8 cellular contexts compared by ENCODE assay signal in genomic region chr5:10102235-10102634, GRCh38.
A peak's percentile ranks its signal among the peaks of the same experiment; 100 is the strongest.
DNase-seq lines count a peak whose midpoint lies in the region; FAIRE-seq and TF ChIP-seq lines count a peak whose summit lies in the region.
"Not testable (repeated sequence)": the region's sequence is repeated elsewhere in the genome, so short reads cannot be mapped to it uniquely, and the experiment has no call there.

No MANE protein-coding gene starts in this region.

- FAIRE-seq in H1 (lab: Jason Lieb, UNC), result not testable (repeated sequence)

- WGBS in H9 (ENCODE audit: extremely low coverage, insufficient read length, low lambda C conversion rate), result no CpG with 5 or more reads among the region's 7 CpGs
- whole genome bisulfite sequencing in HUES64, result 32% methylated on average over 7 of the region's 7 CpGs
- WGBS in H1 (ENCODE audit: extremely low coverage in 1 of 2, insufficient coverage in 1 of 2, insufficient read length in 1 of 2, insufficient replicate concordance in 2 of 2, low coverage in 1 of 2, low lambda C conversion rate in 2 of 2, missing lambda C conversion rate in 1 of 2), 2 experiments, result 20% methylated on average over 7 of the region's 7 CpGs; no CpG with 5 or more reads in 1 of the 2 experiments
- no CpG with 5 or more reads among the region's 7 CpGs for WGBS in mesendoderm (ENCODE audit: extremely low coverage, insufficient coverage, low lambda C conversion rate)

- H2BK20ac ChIP-seq in H9 (ENCODE audit: low read depth, low read length, poor library complexity, severe bottlenecking) (peak overlapping the region; percentile 97), H1 (ENCODE audit: low read length) (peak overlapping the region; percentile 28; the same call in 1 of the 2 replicates)

- not testable (repeated sequence) for H3K9ac ChIP-seq in H9 (ENCODE audit: extremely low read depth, insufficient read length, low read length); mesendoderm (ENCODE audit: low read length)
- H3K9ac ChIP-seq in HUES64 (ENCODE audit: low read depth, low read length) (peak overlapping the region; percentile 72), H1 (replicated peaks in 1 of 4; ENCODE audit: extremely low read depth in 1 of 4, low read depth in 3 of 4, low read length in 3 of 4) (peak overlapping the region in 1 of 4 experiments; percentile 19; a peak in 1 of 7 replicates), iPS-15b (ENCODE audit: low read depth, low read length) (peak overlapping the region; percentile 6)

- H3K27me3 Mint-ChIP-seq in H9 (ENCODE audit: low read depth), result not testable (repeated sequence)

- TF ChIP-seq POLR2A in H1 (IDR thresholded peaks at IDR 0.05; ENCODE audit: control extremely low read depth in 1 of 2, low read depth in 2 of 2, low read length in 2 of 2), result not testable (repeated sequence)

- not testable (repeated sequence) for H4K20me1 ChIP-seq in H9 (ENCODE audit: control insufficient read depth, insufficient read depth, insufficient read length); H1 (replicated peaks in 1 of 2; ENCODE audit: control insufficient read depth in 1 of 2, insufficient read depth in 2 of 2, low read length in 2 of 2)

- not testable (repeated sequence) for H2BK15ac ChIP-seq in H9 (ENCODE audit: low read depth, low read length); H1 (ENCODE audit: low read length); mesendoderm (replicated peaks; ENCODE audit: low read depth)

- H3T11ph ChIP-seq in H9 (ENCODE audit: low read length), result not testable (repeated sequence)

- POLR2A ChIA-PET in H1 (lab: Charles Lee; ENCODE audit: partially characterized antibody), result interaction anchor here (0.8 to 1.7 kb wide), 6 partner anchors 9 to 58 kb away, joined by 3 to 6 read pairs (median 4); no protein-coding TSS in a partner anchor

- not testable (repeated sequence) for H3K4me3 ChIP-seq in HUES64 (ENCODE audit: low read length); iPS-15b (ENCODE audit: low read depth, low read length); mesendoderm (ENCODE audit: low read length); neuron (ENCODE audit: low read length)
- peak overlapping the region in 1 of 4 experiments; percentile 37; a peak in 1 of 8 replicates for H3K4me3 ChIP-seq in H1 (ENCODE audit: extremely low read depth in 1 of 4, insufficient read depth in 2 of 4, low read depth in 3 of 4, low read length in 4 of 4)

- H4K8ac ChIP-seq in H9 (replicated peaks; ENCODE audit: insufficient read length, low read depth, low read length); H1 (ENCODE audit: extremely low read depth, insufficient read depth, low read length); mesendoderm (ENCODE audit: low read depth, low read length): not testable (repeated sequence)

- peak overlapping the region; percentile 34 to 60 for H3K4me3 Mint-ChIP-seq in H9

- CTCF ChIA-PET in H1 (lab: Charles Lee; ENCODE audit: partially characterized antibody), result interaction anchor here (0.7 to 1.2 kb wide), 5 partner anchors 10 to 72 kb away, joined by 3 to 4 read pairs (median 3); no protein-coding TSS in a partner anchor

- peaks cover 42 to 43% of the 10 kb centered on the region in 2 experiments for H3K4me1 Mint-ChIP-seq in H9

- H2BK120ac ChIP-seq in H9 (ENCODE audit: low read depth, low read length, poor library complexity, severe bottlenecking), result peak overlapping the region; percentile 83
- peak overlapping the region; percentile 94 for H2BK120ac ChIP-seq in H1 (replicated peaks; ENCODE audit: low read depth, low read length)
- not testable (repeated sequence) for H2BK120ac ChIP-seq in mesendoderm (ENCODE audit: low read depth, low read length)

- H2BK5ac ChIP-seq in H9 (ENCODE audit: insufficient read length, low read length), result peak overlapping the region; percentile 83
- H2BK5ac ChIP-seq in H1 (ENCODE audit: low read depth, low read length), result peak overlapping the region; percentile 99
- H2BK5ac ChIP-seq in mesendoderm (ENCODE audit: low read length), result not testable (repeated sequence)

- not testable (repeated sequence) for H4K91ac ChIP-seq in H9 (ENCODE audit: insufficient read length, low read depth, low read length)
- peak overlapping the region; percentile 83 for H4K91ac ChIP-seq in H1 (replicated peaks; ENCODE audit: insufficient read length, low read length)

- peak overlapping the region; percentile 98 to 99 (median 99) for H3K27ac Mint-ChIP-seq in H9

- H3K18ac ChIP-seq in H9 (ENCODE audit: insufficient read length, low read depth, low read length) (peak overlapping the region; percentile 92), H1 (ENCODE audit: extremely low read depth, low read length) (peak overlapping the region; percentile 15; the same call in 1 of the 2 replicates)
- not testable (repeated sequence) for H3K18ac ChIP-seq in mesendoderm (ENCODE audit: low read length)

- peaks cover 24 to 42% (median 31%) of the 10 kb centered on the region in 3 experiments for H3K36me3 Mint-ChIP-seq in H9 (ENCODE audit: insufficient read depth in 1 of 3, low read depth in 3 of 3)

- H3K9me3 Mint-ChIP-seq in H9, result peaks cover 35 to 36% of the 10 kb centered on the region in 2 experiments

- H3K36me3 ChIP-seq in HUES64 (ENCODE audit: insufficient read depth, low read length); H1 (ENCODE audit: control insufficient read depth in 2 of 4, insufficient read depth in 4 of 4, low read length in 3 of 4); iPS-15b (ENCODE audit: control insufficient read depth, insufficient read depth, low read length); mesendoderm (ENCODE audit: control insufficient read depth, insufficient read depth, low read length); neuron (ENCODE audit: insufficient read depth, low read length): not testable (repeated sequence)

- not testable (repeated sequence) for H2AK5ac ChIP-seq in H9 (ENCODE audit: insufficient read length, low read length); mesendoderm (ENCODE audit: low read length)
- 0 out of 2 replicates have a peak overlapping the region, but pooled peaks have one; percentile 75 for H2AK5ac ChIP-seq in H1 (ENCODE audit: low read depth, low read length)

- H3K23ac ChIP-seq in H9 (ENCODE audit: insufficient read length, low read depth, low read length); H1 (ENCODE audit: insufficient read length); mesendoderm (ENCODE audit: low read length): not testable (repeated sequence)

- H3K4ac ChIP-seq in H9 (ENCODE audit: low read depth, low read length), result not testable (repeated sequence)
- H3K4ac ChIP-seq in H1 (replicated peaks; ENCODE audit: insufficient read length, low read depth, low read length), result peak overlapping the region; percentile 55
- peak overlapping the region; percentile 31 for H3K4ac ChIP-seq in mesendoderm (ENCODE audit: low read depth, low read length)

- H3K79me2 ChIP-seq in H9 (ENCODE audit: insufficient read depth, low read length); H1 (ENCODE audit: control insufficient read depth in 1 of 2, insufficient read depth in 2 of 2, low read length in 2 of 2); mesendoderm (ENCODE audit: control insufficient read depth, insufficient read depth, low read length): not testable (repeated sequence)

- peak; percentile 67 for DNase-seq in ELF-1 (ENCODE audit: low read depth, low spot score)
- DNase-seq in H9, result peak; percentile 82
- DNase-seq in H1 (ENCODE audit: low read depth in 1 of 2, low spot score in 2 of 2), result peak in 1 of 2 experiments; percentile 64
- DNase-seq in iPS DF 19.7 (ENCODE audit: low read depth, low spot score), result peak; percentile 57
- DNase-seq in mesendoderm, result peak; percentile 64

- not testable (repeated sequence) for H2AFZ ChIP-seq in H9 (ENCODE audit: low read length); H1 (ENCODE audit: low read length)
- peak overlapping the region; percentile 5 for H2AFZ ChIP-seq in neuron (ENCODE audit: low read depth, low read length)

- not testable (repeated sequence) for H3K27me3 ChIP-seq in H9 (ENCODE audit: insufficient read depth, low read length); HUES64 (ENCODE audit: insufficient read depth, low read length); H1 (replicated peaks in 1 of 4; ENCODE audit: control insufficient read depth in 3 of 4, extremely low read depth in 1 of 4, insufficient read depth in 3 of 4, low read length in 3 of 4); iPS-15b (ENCODE audit: control insufficient read depth, insufficient read depth, low read length); mesendoderm (ENCODE audit: insufficient read depth, low read length, poor library complexity); neuron (ENCODE audit: insufficient read depth, low read length)

- H3K14ac ChIP-seq in H9 (ENCODE audit: insufficient read depth, low read length), result peak overlapping the region; percentile 84; the same call in 1 of the 2 replicates
- not testable (repeated sequence) for H3K14ac ChIP-seq in H1 (ENCODE audit: insufficient read length)

- H3K9me3 ChIP-seq in H9 (ENCODE audit: control insufficient read depth, low read depth, low read length); neuron (ENCODE audit: low read length): not testable (repeated sequence)
- H3K9me3 ChIP-seq in HUES64 (ENCODE audit: insufficient read depth, low read depth, low read length), result peaks cover 34% of the 10 kb centered on the region
- peaks cover 16 to 20% of the 10 kb centered on the region in 2 experiments for H3K9me3 ChIP-seq in H1 (ENCODE audit: insufficient read depth in 2 of 2, low read depth in 1 of 2, low read length in 1 of 2)
- peaks cover 13% of the 10 kb centered on the region for H3K9me3 ChIP-seq in iPS-15b (ENCODE audit: control insufficient read depth, insufficient read depth, low read length)

- peak overlapping the region; percentile 78 for H4K5ac ChIP-seq in H9 (ENCODE audit: insufficient read length, low read depth, low read length)
- peak overlapping the region; percentile 88 for H4K5ac ChIP-seq in H1 (ENCODE audit: insufficient read length, low read depth, low read length)
- not testable (repeated sequence) for H4K5ac ChIP-seq in mesendoderm (ENCODE audit: low read length)

- peak overlapping the region; percentile 97 for H3K27ac ChIP-seq in H9 (ENCODE audit: insufficient read length, low read depth, low read length)
- H3K27ac ChIP-seq in HUES64 (ENCODE audit: low read depth, low read length), result peak overlapping the region; percentile 95
- H3K27ac ChIP-seq in H1 (ENCODE audit: low read depth, low read length), result peak overlapping the region; percentile 80; the same call in 1 of the 2 replicates
- H3K27ac ChIP-seq in mesendoderm (ENCODE audit: low read depth, low read length), result peak overlapping the region; percentile 72

- not testable (repeated sequence) for H2BK12ac ChIP-seq in H9 (ENCODE audit: insufficient read length, low read depth, low read length); H1 (ENCODE audit: low read depth, low read length)

- not testable (repeated sequence) for H3K56ac ChIP-seq in H9 (ENCODE audit: insufficient read length, low read depth, low read length); mesendoderm (ENCODE audit: low read length)
- H3K56ac ChIP-seq in H1 (replicated peaks; ENCODE audit: insufficient read length, low read depth, low read length), result peak overlapping the region; percentile 90

- H3K79me1 ChIP-seq in H9 (ENCODE audit: insufficient read depth, low read depth, low read length, poor library complexity, severe bottlenecking); H1 (ENCODE audit: low read depth, low read length); mesendoderm (ENCODE audit: low read length): not testable (repeated sequence)

- TF ChIP-seq EP300 in H1 (IDR thresholded peaks at IDR 0.05; ENCODE audit: borderline replicate concordance in 1 of 2, low read depth in 2 of 2, low read length in 2 of 2), result not testable (repeated sequence)

- not testable (repeated sequence) for TF ChIP-seq RAD21 in H1 (IDR thresholded peaks at IDR 0.05 in 1 of 2, conservative IDR thresholded peaks at IDR 0.05 in 1 of 2; ENCODE audit: low read depth in 2 of 2, low read length in 2 of 2)

- not testable (repeated sequence) for TF ChIP-seq CTCF in H9 (conservative IDR thresholded peaks at IDR 0.05); H1 (IDR thresholded peaks at IDR 0.05; ENCODE audit: control extremely low read depth in 1 of 3, insufficient read depth in 1 of 3, low read depth in 1 of 3, low read length in 3 of 3)

- not testable (repeated sequence) for H3K4me1 ChIP-seq in H9 (ENCODE audit: insufficient read depth, low read length); mesendoderm (ENCODE audit: control insufficient read depth, low read depth, low read length)
- H3K4me1 ChIP-seq in HUES64 (ENCODE audit: insufficient read depth, low read length) (peaks cover 28% of the 10 kb centered on the region), H1 (replicated peaks in 1 of 4; ENCODE audit: control insufficient read depth in 3 of 4, insufficient read depth in 4 of 4, low read length in 3 of 4) (peaks cover 2 to 12% (median 6%) of the 10 kb centered on the region in 4 experiments; a peak in 5 of 7 replicates), iPS-15b (ENCODE audit: control insufficient read depth, insufficient read depth, low read length) (peaks cover 10% of the 10 kb centered on the region), neuron (ENCODE audit: insufficient read depth, low read length) (peaks cover 17% of the 10 kb centered on the region)

- H3K23me2 ChIP-seq in H9 (ENCODE audit: insufficient read length, low read depth, low read length, poor library complexity, severe bottlenecking); H1 (ENCODE audit: low read depth, low read length): not testable (repeated sequence)

- H3K4me2 ChIP-seq in H9 (ENCODE audit: insufficient read depth, insufficient read length, low read length), result peak overlapping the region; percentile 47
- peak overlapping the region; percentile 39 to 50 for H3K4me2 ChIP-seq in H1 (ENCODE audit: insufficient read depth in 1 of 2, low read depth in 2 of 2, low read length in 2 of 2)
- not testable (repeated sequence) for H3K4me2 ChIP-seq in mesendoderm (ENCODE audit: low read length)
